Comparison of ENCODE assay signal across 31 cellular contexts in genomic region chr15:39517122-39517855, GRCh38.
"Had no signal": no experiment of that assay in that cellular context is flagged by ENCODE, and none has a peak within 500 bp of the region (broad histone marks: within the 10 kb centered on the region; RNA-seq: fewer than 3 reads in every experiment).

No MANE protein-coding gene starts in this region.

- H3K27me3 ChIP-seq: adrenal gland, body of pancreas, esophagus squamous epithelium, gastroesophageal sphincter, heart right ventricle had no signal

- H3K27ac ChIP-seq: adrenal gland, body of pancreas, esophagus squamous epithelium, gastroesophageal sphincter, heart right ventricle, WERI-Rb-1 had no signal

- H3K9me3 ChIP-seq: body of pancreas, gastroesophageal sphincter had no signal

- H3K36me3 ChIP-seq: adrenal gland, esophagus squamous epithelium, gastroesophageal sphincter, heart right ventricle, WERI-Rb-1 had no signal

- H3K36me3 Mint-ChIP-seq: activated naive CD4-positive, alpha-beta T cell treated with anti-CD3 and anti-CD28 coated beads, Interleukin-2, amount 50 U/mL, for 24 hours; activated naive CD8-positive, alpha-beta T cell treated with anti-CD3 and anti-CD28 coated beads for 36 hours had no signal

- H3K4me1 Mint-ChIP-seq: activated B cell treated with CpG ODN at 0.5 μM for 24 hours; activated naive CD4-positive, alpha-beta T cell treated with anti-CD3 and anti-CD28 coated beads, Interleukin-2, amount 50 U/mL, for 24 hours; activated naive CD8-positive, alpha-beta T cell treated with anti-CD3 and anti-CD28 coated beads for 36 hours; activated naive CD8-positive, alpha-beta T cell treated with anti-CD3 and anti-CD28 coated beads, Interleukin-2, amount 50 U/mL, for 24 hours; activated T-helper 17 cell treated with anti-CD3 and anti-CD28 coated beads, Interleukin-2, amount 50 U/mL, for 72 hours; T-helper 17 cell had no signal

- H3K27ac Mint-ChIP-seq: activated B cell treated with CpG ODN at 0.5 μM for 24 hours; activated CD8-positive, alpha-beta T cell treated with anti-CD3 and anti-CD28 coated beads for 36 hours; activated naive CD4-positive, alpha-beta T cell treated with anti-CD3 and anti-CD28 coated beads, Interleukin-2, amount 50 U/mL, for 24 hours; activated naive CD8-positive, alpha-beta T cell treated with anti-CD3 and anti-CD28 coated beads for 36 hours; activated naive CD8-positive, alpha-beta T cell treated with anti-CD3 and anti-CD28 coated beads, Interleukin-2, amount 50 U/mL, for 24 hours; activated T-helper 17 cell treated with anti-CD3 and anti-CD28 coated beads, Interleukin-2, amount 50 U/mL, for 72 hours; effector memory CD8-positive, alpha-beta T cell; T-helper 17 cell; T-helper 2 cell treated with Interferon-gamma antibody and Interleukin-4, amounts not matched to agents 5 μg/mL and 100 μg/mL, for 36 hours had no signal

- H3K4me3 ChIP-seq: adrenal gland, body of pancreas, esophagus squamous epithelium, gastroesophageal sphincter, heart right ventricle had no signal

- DNase-seq: activated B cell treated with CpG ODN at 0.5 μM for 24 hours; activated CD4-positive, alpha-beta T cell treated with anti-CD3 and anti-CD28 coated beads for 48 hours; activated CD4-positive, alpha-beta T cell treated with anti-CD3 and anti-CD28 coated beads, Interleukin-2, amount 50 U/mL, for 1 hour; activated CD4-positive, alpha-beta T cell treated with anti-CD3 and anti-CD28 coated beads, Interleukin-2, amount 50 U/mL, for 48 hours; activated CD8-positive, alpha-beta memory T cell treated with anti-CD3 and anti-CD28 coated beads for 24 hours; activated CD8-positive, alpha-beta T cell treated with anti-CD3 and anti-CD28 coated beads for 36 hours; activated effector memory CD4-positive, alpha-beta T cell treated with Interleukin-2 at 50 U/mL for 16 hours; activated gamma-delta T cell treated with Interleukin-2 at 50 U/mL for 16 hours; activated naive CD4-positive, alpha-beta T cell treated with Interleukin-2 at 50 U/mL for 16 hours; activated naive CD8-positive, alpha-beta T cell treated with anti-CD3 and anti-CD28 coated beads for 36 hours; activated naive CD8-positive, alpha-beta T cell treated with anti-CD3 and anti-CD28 coated beads, Interleukin-2, amount 50 U/mL, for 24 hours; activated T-cell treated with anti-CD3 and anti-CD28 coated beads, Interleukin-2, amount 50 U/mL, for 4 hours; adrenal gland; amygdala; aorta; body of pancreas; caudate nucleus; cortex of kidney; dermis blood vessel endothelial cell; effector CD4-positive, alpha-beta T cell; effector memory CD8-positive, alpha-beta T cell; esophagus squamous epithelium; foreskin melanocyte; heart right ventricle; T-helper 1 cell; T-helper 17 cell; WERI-Rb-1 had no signal

- H3K4me3 Mint-ChIP-seq: activated B cell treated with CpG ODN at 0.5 μM for 24 hours; activated CD8-positive, alpha-beta T cell treated with anti-CD3 and anti-CD28 coated beads for 36 hours; activated naive CD4-positive, alpha-beta T cell treated with anti-CD3 and anti-CD28 coated beads, Interleukin-2, amount 50 U/mL, for 24 hours; activated naive CD8-positive, alpha-beta T cell treated with anti-CD3 and anti-CD28 coated beads for 36 hours; activated naive CD8-positive, alpha-beta T cell treated with anti-CD3 and anti-CD28 coated beads, Interleukin-2, amount 50 U/mL, for 24 hours; activated T-cell treated with anti-CD3 and anti-CD28 coated beads, Interleukin-2, amount 50 U/mL, for 4 hours; activated T-helper 17 cell treated with anti-CD3 and anti-CD28 coated beads, Interleukin-2, amount 50 U/mL, for 72 hours; effector memory CD8-positive, alpha-beta T cell; T-helper 17 cell; T-helper 2 cell treated with Interferon-gamma antibody and Interleukin-4, amounts not matched to agents 5 μg/mL and 100 μg/mL, for 36 hours had no signal

- H3K4me1 ChIP-seq: adrenal gland, body of pancreas had no signal
